Comparison of ENCODE assay signal across 26 cellular contexts in genomic region chr5:89662499-89662898, GRCh38.
"Had no signal": no experiment of that assay in that cellular context is flagged by ENCODE, and none has a peak within 500 bp of the region (broad histone marks: within the 10 kb centered on the region; RNA-seq: fewer than 3 reads in every experiment).

No MANE protein-coding gene starts in this region.

- ATAC-seq: naive thymus-derived CD8-positive, alpha-beta T cell; natural killer cell treated with Interleukin-12 subunit alpha and Interleukin-12 subunit beta and Interleukin-15 and Interleukin-18, amount 100 ng/mL, for 72 hours; psoas muscle; right cardiac atrium; right lobe of liver; stimulated activated effector memory CD8-positive, alpha-beta T cell treated with anti-CD3 and anti-CD28 coated beads, Interleukin-12 subunit alpha, Interleukin-12 subunit beta, amount 100 ng/mL, for 72 hours; stimulated activated naive B cell treated with anti-CD40 and anti-IgM and Interleukin-4, amounts not matched to agents 10 μg/mL and 1 μg/mL and 100 μg/mL, for 72 hours had no signal

- H3K4me3 ChIP-seq: ovary, psoas muscle, right lobe of liver, sigmoid colon, stomach, thoracic aorta, thyroid gland, tibial nerve, upper lobe of left lung had no signal

- H3K27ac ChIP-seq: neutrophil, ovary, parathyroid adenoma, psoas muscle, right lobe of liver, sigmoid colon, stomach, thoracic aorta, thyroid gland, tibial nerve, upper lobe of left lung had no signal

- H3K27me3 ChIP-seq: neutrophil, ovary, right lobe of liver, sigmoid colon, stomach, thyroid gland, tibial nerve, upper lobe of left lung had no signal

- H3K9me3 ChIP-seq: neutrophil, ovary, psoas muscle, right lobe of liver, thyroid gland had no signal

- DNase-seq: naive thymus-derived CD8-positive, alpha-beta T cell; nephron progenitor cell; nucleus accumbens; ovary; posterior cingulate gyrus; psoas muscle; right cardiac atrium; right lobe of liver; sigmoid colon; small intestine; stimulated activated CD4-positive, alpha-beta T cell treated with anti-CD3 and anti-CD28 coated beads, Interleukin-15, amount 100 ng/mL, for 24 hours; stimulated activated CD4-positive, alpha-beta T cell treated with anti-CD3 and anti-CD28 coated beads, Interleukin-2, amount 100 ng/mL, for 24 hours; stimulated activated CD4-positive, alpha-beta T cell treated with anti-CD3 and anti-CD28 coated beads, Interleukin-2, amount 100 ng/mL, for 48 hours; stimulated activated CD4-positive, alpha-beta T cell treated with anti-CD3 and anti-CD28 coated beads, Interleukin-4, amount 100 ng/mL, for 24 hours; stimulated activated naive B cell treated with anti-CD40 and anti-IgM and Interleukin-4, amounts not matched to agents 10 μg/mL and 1 μg/mL and 100 μg/mL, for 72 hours; stimulated activated naive CD4-positive, alpha-beta T cell treated with Interleukin-2 at 50 U/mL for 16 hours; stomach; thyroid gland; trophoblast cell; upper lobe of left lung had no signal

- H3K36me3 ChIP-seq: neutrophil, ovary, right lobe of liver, sigmoid colon, stomach, thoracic aorta, thyroid gland, tibial nerve, upper lobe of left lung had no signal

- H3K4me1 ChIP-seq: parathyroid adenoma, psoas muscle, right lobe of liver, sigmoid colon, stomach, thyroid gland, tibial nerve, upper lobe of left lung had no signal
